Comparison of ENCODE assay signal across 8 cellular contexts in genomic region chr3:50192689-50193141, GRCh38. TPM values are rescaled to one million over a fixed set of nuclear protein-coding genes. Genes with fewer than 3 reads are reported as not detected.
DNase-seq lines count a peak whose midpoint lies in the region; ATAC-seq and TF ChIP-seq lines count a peak whose summit lies in the region.

No MANE protein-coding gene starts in this region.

- H3K4me3 ChIP-seq in HL-60 (replicated peaks; ENCODE audit: insufficient read depth, low read length), result no peak overlapping the region
- no peak overlapping the region for H3K4me3 ChIP-seq in foreskin fibroblast (ENCODE audit: low read depth in 1 of 2, low read length in 2 of 2)
- H3K4me3 ChIP-seq in tibial artery, result no peak overlapping the region

- H3K27ac ChIP-seq in HL-60 (replicated peaks) (no peak overlapping the region), RWPE1 (no peak overlapping the region), tibial artery (no peak overlapping the region)

- POLR2A ChIA-PET in RWPE1 (lab: Yijun Ruan, JAX; ENCODE audit: low non-redundant PET), result no interaction called here

- ATAC-seq in omental fat pad (ENCODE audit: low FRiP score), result no peak
- ATAC-seq in GM18873 (IDR thresholded peaks at IDR 0.05; ENCODE audit: low FRiP score, unreplicated experiment), result no peak

- no peaks in the 10 kb centered on the region for H3K36me3 Mint-ChIP-seq in CD14-positive monocyte
- H3K36me3 Mint-ChIP-seq in activated T-helper 2 cell treated with anti-CD3 and anti-CD28 coated beads, Interferon-gamma antibody, Interleukin-2, Interleukin-4, amounts not matched to agents 10 μg/mL and 5 μg/mL and 100 μg/mL, durations not matched to agents 14 hours and 24 hours and 36 hours (ENCODE audit: low read depth), result no peaks in the 10 kb centered on the region

- H3K27ac Mint-ChIP-seq in CD14-positive monocyte, result peak overlapping the region in 1 of 7 donors; percentile 50
- H3K27ac Mint-ChIP-seq in activated T-helper 2 cell treated with anti-CD3 and anti-CD28 coated beads, Interferon-gamma antibody, Interleukin-2, Interleukin-4, amounts not matched to agents 10 μg/mL and 5 μg/mL and 100 μg/mL, durations not matched to agents 14 hours and 24 hours and 36 hours, result no peak overlapping the region

- TF ChIP-seq CTCF in CD14-positive monocyte (IDR thresholded peaks at IDR 0.05) (peak; percentile 97), HL-60 (IDR thresholded peaks at IDR 0.05; ENCODE audit: insufficient read depth, low read length) (peak; percentile 85), RWPE1 (conservative IDR thresholded peaks at IDR 0.05; ENCODE audit: low read depth) (peak; percentile 92), foreskin fibroblast (IDR thresholded peaks at IDR 0.05; ENCODE audit: low read depth, low read length) (peak; percentile 93), omental fat pad (IDR thresholded peaks at IDR 0.05) (peak in 2 of 3 donors; percentile 18 to 58), tibial artery (IDR thresholded peaks at IDR 0.05) (peak; percentile 89 to 96)

- H3K9me3 ChIP-seq in tibial artery, result no peaks in the 10 kb centered on the region

- H3K36me3 ChIP-seq in tibial artery, result peaks cover 0 to 9% (median 0%) of the 10 kb centered on the region in 3 donors

- H3K4me3 Mint-ChIP-seq in CD14-positive monocyte, result peak overlapping the region in 1 of 2 donors; percentile 55
- H3K4me3 Mint-ChIP-seq in activated T-helper 2 cell treated with anti-CD3 and anti-CD28 coated beads, Interferon-gamma antibody, Interleukin-2, Interleukin-4, amounts not matched to agents 10 μg/mL and 5 μg/mL and 100 μg/mL, durations not matched to agents 14 hours and 24 hours and 36 hours (ENCODE audit: low read depth), result no peak overlapping the region

- CTCF ChIA-PET in RWPE1 (lab: Yijun Ruan, JAX), result interaction anchor here (0.7 to 4.2 kb wide), 12 partner anchors 11 to 172 kb away, joined by 3 to 45 read pairs (median 4); no protein-coding TSS in a partner anchor

- peaks cover 36 to 47% (median 44%) of the 10 kb centered on the region in 3 donors for H3K27me3 Mint-ChIP-seq in CD14-positive monocyte (ENCODE audit: low read depth in 3 of 3)
- H3K27me3 Mint-ChIP-seq in activated T-helper 2 cell treated with anti-CD3 and anti-CD28 coated beads, Interferon-gamma antibody, Interleukin-2, Interleukin-4, amounts not matched to agents 10 μg/mL and 5 μg/mL and 100 μg/mL, durations not matched to agents 14 hours and 24 hours and 36 hours (ENCODE audit: low read depth), result peaks cover 20% of the 10 kb centered on the region

- peaks cover 27% of the 10 kb centered on the region for H3K4me1 Mint-ChIP-seq in CD14-positive monocyte
- H3K4me1 Mint-ChIP-seq in activated T-helper 2 cell treated with anti-CD3 and anti-CD28 coated beads, Interferon-gamma antibody, Interleukin-2, Interleukin-4, amounts not matched to agents 10 μg/mL and 5 μg/mL and 100 μg/mL, durations not matched to agents 14 hours and 24 hours and 36 hours (ENCODE audit: low read depth), result peaks cover 2% of the 10 kb centered on the region

- intact Hi-C loops in CD14-positive monocyte (cut with micrococcal nuclease) (loop anchor here (1.0 kb wide), 3 partner anchors 34 to 81 kb away; no protein-coding TSS in a partner anchor), tibial artery (cut with DNase I; ENCODE audit: low total_unique reads) (loop anchor here (2.0 kb wide), 1 partner anchor 80 kb away; no protein-coding TSS in a partner anchor)
- intact Hi-C loops in activated T-helper 2 cell treated with anti-CD3 and anti-CD28 coated beads, Interferon-gamma antibody, Interleukin-2, Interleukin-4, amounts not matched to agents 10 μg/mL and 5 μg/mL and 100 μg/mL, durations not matched to agents 14 hours and 24 hours and 36 hours (cut with micrococcal nuclease), result loop anchor here (1.0 to 10.0 kb wide), 3 partner anchors 34 to 352 kb away; no protein-coding TSS in a partner anchor

- DNase-seq in CD14-positive monocyte (ENCODE audit: low spot score) (no peak), HL-60 (ENCODE audit: low read depth in 1 of 2, low spot score in 1 of 2) (peak in 1 of 2 experiments; percentile 66), RWPE1 (ENCODE audit: low spot score) (peak; percentile 63), foreskin fibroblast (peak; percentile 21 to 72), omental fat pad (ENCODE audit: low spot score) (peak; percentile 84), tibial artery (peak; percentile 62 to 79)
- DNase-seq in activated T-helper 2 cell treated with anti-CD3 and anti-CD28 coated beads, Interferon-gamma antibody, Interleukin-2, Interleukin-4, amounts not matched to agents 10 μg/mL and 5 μg/mL and 100 μg/mL, durations not matched to agents 14 hours and 24 hours and 36 hours (ENCODE audit: low spot score), result peak; percentile 75

- H3K27me3 ChIP-seq in HL-60 (ENCODE audit: insufficient read depth, poor library complexity, severe bottlenecking) (peaks cover 24% of the 10 kb centered on the region), tibial artery (peaks cover 2 to 41% of the 10 kb centered on the region in 2 donors)

- peaks cover 0 to 28% (median 19%) of the 10 kb centered on the region in 4 donors for H3K4me1 ChIP-seq in tibial artery

- peaks cover 0 to 11% (median 5%) of the 10 kb centered on the region in 7 donors for H3K9me3 Mint-ChIP-seq in CD14-positive monocyte
- no peaks in the 10 kb centered on the region for H3K9me3 Mint-ChIP-seq in activated T-helper 2 cell treated with anti-CD3 and anti-CD28 coated beads, Interferon-gamma antibody, Interleukin-2, Interleukin-4, amounts not matched to agents 10 μg/mL and 5 μg/mL and 100 μg/mL, durations not matched to agents 14 hours and 24 hours and 36 hours

RNA-seq across cellular contexts. Expression of gene GNAT1, which starts 1.3 kb away (rescaled TPM):
- polyA plus RNA-seq in CD14-positive monocyte, result not detected
- not detected in 2 replicates for total RNA-seq in activated T-helper 2 cell treated with anti-CD3 and anti-CD28 coated beads, Interferon-gamma antibody, Interleukin-2, Interleukin-4, amounts not matched to agents 10 μg/mL and 5 μg/mL and 100 μg/mL, durations not matched to agents 14 hours and 24 hours and 36 hours
- total RNA-seq in omental fat pad, result 1 to 10 TPM in 1 of 4 donors, not detected in 3; 1.3 TPM

RNA-seq across cellular contexts. Expression of gene SLC38A3, which starts 12.4 kb away (rescaled TPM):
- not detected for polyA plus RNA-seq in CD14-positive monocyte
- not detected in 2 replicates for total RNA-seq in activated T-helper 2 cell treated with anti-CD3 and anti-CD28 coated beads, Interferon-gamma antibody, Interleukin-2, Interleukin-4, amounts not matched to agents 10 μg/mL and 5 μg/mL and 100 μg/mL, durations not matched to agents 14 hours and 24 hours and 36 hours
- total RNA-seq in omental fat pad, result 1 to 10 TPM in 1 of 4 donors, under 1 TPM in 2, not detected in 1; 0.56 to 1.5 (median 0.84) TPM

RNA-seq across cellular contexts. Expression of gene SEMA3F, which starts 37.6 kb away (rescaled TPM):
- not detected for polyA plus RNA-seq in CD14-positive monocyte
- total RNA-seq in activated T-helper 2 cell treated with anti-CD3 and anti-CD28 coated beads, Interferon-gamma antibody, Interleukin-2, Interleukin-4, amounts not matched to agents 10 μg/mL and 5 μg/mL and 100 μg/mL, durations not matched to agents 14 hours and 24 hours and 36 hours, result 0.11 and 0.21 TPM in 2 replicates
- total RNA-seq in omental fat pad, result 10 to 100 TPM; 18.3 to 46.2 (median 33.8) TPM

RNA-seq across cellular contexts. Expression of gene GNAI2, which starts 43.3 kb away (rescaled TPM):
- 1,000 to 10,000 TPM in 1 of 2 donors, 100 to 1,000 TPM in 1; 914 to 1,165 TPM for polyA plus RNA-seq in CD14-positive monocyte
- total RNA-seq in activated T-helper 2 cell treated with anti-CD3 and anti-CD28 coated beads, Interferon-gamma antibody, Interleukin-2, Interleukin-4, amounts not matched to agents 10 μg/mL and 5 μg/mL and 100 μg/mL, durations not matched to agents 14 hours and 24 hours and 36 hours, result 267 and 269 TPM in 2 replicates
- 100 to 1,000 TPM; 157 to 305 (median 241) TPM for total RNA-seq in omental fat pad

Comparison
In these comparisons a context has a peak if more than half of its experiments do, and no peak if none do; other contexts are left out.
1. CTCF ChIP-seq: peak in every context shown above with its lines; median percentile 97 in CD14-positive monocyte; 93 in foreskin fibroblast; 92 in tibial artery; 92 in RWPE1; 85 in HL-60; 38 in omental fat pad.
2. RNA of gene SEMA3F, which starts 37.6 kb away (total RNA-seq): 18.3 to 46.2 TPM in omental fat pad; 0.11 to 0.21 TPM in activated T-helper 2 cell treated with anti-CD3 and anti-CD28 coated beads, Interferon-gamma antibody, Interleukin-2, Interleukin-4, amounts not matched to agents 10 μg/mL and 5 μg/mL and 100 μg/mL, durations not matched to agents 14 hours and 24 hours and 36 hours; every median in the first group is over 10 times any median in the second.